In genomic region chr20:57216669-57217068, GRCh38 we compare ENCODE assay signal across 23 cellular contexts. TPM values are rescaled to one million over a fixed set of nuclear protein-coding genes. Genes with fewer than 3 reads are reported as not detected.
DNase-seq lines count a peak whose midpoint lies in the region; ATAC-seq, FAIRE-seq and TF ChIP-seq lines count a peak whose summit lies in the region.
"Had no signal": no experiment of that assay in that cellular context is flagged by ENCODE, and none has a peak within 500 bp of the region (broad histone marks: within the 10 kb centered on the region; RNA-seq: fewer than 3 reads in every experiment).

No MANE protein-coding gene starts in this region.

- peak overlapping the region; percentile 23 for H3K23ac ChIP-seq in neuronal stem cell (ENCODE audit: low read depth, low read length, poor library complexity)

- no peak for TF ChIP-seq EP300 in GM12878 (IDR thresholded peaks at IDR 0.05; ENCODE audit: borderline replicate concordance in 1 of 2, control insufficient read depth in 1 of 2, low read depth in 2 of 2, low read length in 2 of 2)
- no peak for TF ChIP-seq EP300 in upper lobe of left lung (IDR thresholded peaks at IDR 0.05)

- TF ChIP-seq POLR2A in GM12878 (IDR thresholded peaks at IDR 0.05; ENCODE audit: low read depth, low read length): no peak
- no peak for TF ChIP-seq POLR2A in upper lobe of left lung (IDR thresholded peaks at IDR 0.05)

- no peak overlapping the region for H2BK120ac ChIP-seq in neuronal stem cell (ENCODE audit: low read depth, low read length)

- CTCF ChIA-PET in GM12878 (lab: Yijun Ruan, JAX): no interaction called here

- no peak overlapping the region for H3K27ac Mint-ChIP-seq in natural killer cell treated with Interleukin-12 subunit alpha and Interleukin-12 subunit beta and Interleukin-15 and Interleukin-18, amount 100 ng/mL, for 72 hours
- H3K27ac Mint-ChIP-seq in natural killer cell (no peak overlapping the region), CD14-positive monocyte (no peak overlapping the region)
- H3K27ac Mint-ChIP-seq: CD4-positive, CD25-positive, alpha-beta regulatory T cell; CD8-positive, alpha-beta memory T cell had no signal

- H3K4me2 ChIP-seq in GM12878 (ENCODE audit: control insufficient read depth, insufficient read depth) (no peak overlapping the region), neuronal stem cell (ENCODE audit: insufficient read depth, low read length, poor library complexity, severe bottlenecking) (no peak overlapping the region)
- H3K4me2 ChIP-seq: A549 had no signal

- POLR2A ChIA-PET in GM12878 (lab: Charles Lee): no interaction called here

- H2BK15ac ChIP-seq in neuronal stem cell (ENCODE audit: low read length): no peak overlapping the region

- no peaks in the 10 kb centered on the region for H3K9me3 Mint-ChIP-seq in natural killer cell treated with Interleukin-12 subunit alpha and Interleukin-12 subunit beta and Interleukin-15 and Interleukin-18, amount 100 ng/mL, for 72 hours
- H3K9me3 Mint-ChIP-seq in natural killer cell (no peaks in the 10 kb centered on the region), CD14-positive monocyte (peaks cover 0 to 3% (median 0%) of the 10 kb centered on the region in 7 donors)
- H3K9me3 Mint-ChIP-seq: CD4-positive, CD25-positive, alpha-beta regulatory T cell had no signal

- 19% methylated on average over 9 of the region's 9 CpGs for WGBS in GM12878 (ENCODE audit: insufficient coverage, insufficient replicate concordance, low lambda C conversion rate, missing lambda C conversion rate)
- no CpG with 5 or more reads among the region's 9 CpGs for WGBS in neuronal stem cell (ENCODE audit: extremely low coverage in 2 of 2, insufficient read length in 2 of 2, insufficient replicate concordance in 1 of 2), 2 donors
- WGBS in upper lobe of left lung, 2 donors: 69 to 70% methylated on average over 9 of the region's 9 CpGs

- no peak overlapping the region for H3K27ac ChIP-seq in GM12878 (ENCODE audit: control insufficient read depth, insufficient read depth)
- H3K27ac ChIP-seq in neuronal stem cell (replicated peaks; ENCODE audit: low read length): no peak overlapping the region
- no peak overlapping the region for H3K27ac ChIP-seq in upper lobe of left lung
- H3K27ac ChIP-seq: 22Rv1, A549 had no signal

- no peak overlapping the region for H3K4ac ChIP-seq in neuronal stem cell (ENCODE audit: low read length)

- no peak overlapping the region for H2AK5ac ChIP-seq in neuronal stem cell (ENCODE audit: low read depth, low read length)

- H3K4me1 Mint-ChIP-seq in natural killer cell treated with Interleukin-12 subunit alpha and Interleukin-12 subunit beta and Interleukin-15 and Interleukin-18, amount 100 ng/mL, for 72 hours (ENCODE audit: low read depth in 2 of 2): no peaks in the 10 kb centered on the region
- no peaks in the 10 kb centered on the region for H3K4me1 Mint-ChIP-seq in natural killer cell
- no peaks in the 10 kb centered on the region for H3K4me1 Mint-ChIP-seq in CD14-positive monocyte
- H3K4me1 Mint-ChIP-seq: CD4-positive, CD25-positive, alpha-beta regulatory T cell; CD8-positive, alpha-beta memory T cell had no signal

- no peak for TF ChIP-seq RAD21 in GM12878 (IDR thresholded peaks at IDR 0.05; ENCODE audit: insufficient read depth, low read depth, low read length)

- H4K20me1 ChIP-seq in GM12878 (ENCODE audit: control insufficient read depth, insufficient read depth): no peaks in the 10 kb centered on the region

- H3K9me3 ChIP-seq in GM12878 (replicated peaks; ENCODE audit: control insufficient read depth, insufficient read depth, low read length): no peaks in the 10 kb centered on the region
- no peaks in the 10 kb centered on the region for H3K9me3 ChIP-seq in neuronal stem cell (replicated peaks in 1 of 2; ENCODE audit: control insufficient read depth in 2 of 2, insufficient read depth in 1 of 2, low read depth in 1 of 2, low read length in 2 of 2)
- H3K9me3 ChIP-seq in upper lobe of left lung: no peaks in the 10 kb centered on the region
- H3K9me3 ChIP-seq: A549 had no signal

- in situ Hi-C loops in GM12878 (cut with MboI): no loop called here

- H4K8ac ChIP-seq in neuronal stem cell (ENCODE audit: low read depth, low read length): no peak overlapping the region

- no peaks in the 10 kb centered on the region; a peak in 1 of 4 replicates for H3K36me3 ChIP-seq in GM12878 (ENCODE audit: control insufficient read depth in 2 of 2, insufficient read depth in 2 of 2, low read length in 1 of 2)
- H3K36me3 ChIP-seq in neuronal stem cell (replicated peaks in 1 of 2; ENCODE audit: control insufficient read depth in 2 of 2, insufficient read depth in 2 of 2, low read length in 2 of 2): peaks cover 3 to 59% of the 10 kb centered on the region in 2 donors
- H3K36me3 ChIP-seq in upper lobe of left lung: no peaks in the 10 kb centered on the region

- H3K4me3 Mint-ChIP-seq in natural killer cell treated with Interleukin-12 subunit alpha and Interleukin-12 subunit beta and Interleukin-15 and Interleukin-18, amount 100 ng/mL, for 72 hours: no peak overlapping the region
- H3K4me3 Mint-ChIP-seq in natural killer cell (no peak overlapping the region), CD14-positive monocyte (no peak overlapping the region)
- H3K4me3 Mint-ChIP-seq: CD4-positive, CD25-positive, alpha-beta regulatory T cell; CD8-positive, alpha-beta memory T cell had no signal

- H2AFZ ChIP-seq in GM12878 (ENCODE audit: control insufficient read depth, low read depth, low read length) (no peak overlapping the region), neuronal stem cell (ENCODE audit: low read length) (no peak overlapping the region)

- no peak overlapping the region for H4K91ac ChIP-seq in neuronal stem cell (ENCODE audit: low read depth, low read length, poor library complexity)

- H3K4me3 ChIP-seq in GM12878: no peak overlapping the region
- H3K4me3 ChIP-seq in neuronal stem cell (ENCODE audit: low read length in 2 of 2): no peak overlapping the region
- no peak overlapping the region for H3K4me3 ChIP-seq in upper lobe of left lung
- H3K4me3 ChIP-seq: A549 had no signal

- H3K27me3 ChIP-seq in GM12878 (replicated peaks in 1 of 2; ENCODE audit: control insufficient read depth in 2 of 2, insufficient read depth in 2 of 2, low read length in 1 of 2) (peaks cover 0 to 1% of the 10 kb centered on the region in 2 experiments; a peak in 2 of 4 replicates), neuronal stem cell (ENCODE audit: control insufficient read depth in 3 of 3, insufficient read depth in 3 of 3, low read depth in 1 of 3, low read length in 3 of 3) (peaks cover 0 to 2% (median 0%) of the 10 kb centered on the region in 3 experiments), upper lobe of left lung (no peaks in the 10 kb centered on the region)

- no peak for FAIRE-seq in GM12878 (lab: Jason Lieb, UNC)
- FAIRE-seq: A549, D721Med, G401.6, GM12892, GM18507 had no signal

- RAD21 ChIA-PET in GM12878 (lab: Charles Lee; ENCODE audit: unreplicated experiment): no interaction called here

- intact Hi-C loops in natural killer cell (cut with micrococcal nuclease) (no loop called here), GM12878 (cut with micrococcal nuclease; ENCODE audit: unreplicated experiment) (no loop called here), CD14-positive monocyte (cut with micrococcal nuclease) (no loop called here)

- no peak overlapping the region for H3K18ac ChIP-seq in neuronal stem cell (ENCODE audit: low read length)

- SMC1A ChIA-PET in GM12878 (lab: Charles Lee; ENCODE audit: uncharacterized antibody, unreplicated experiment): no interaction called here

- H3K79me2 ChIP-seq in GM12878 (ENCODE audit: control insufficient read depth, insufficient read depth, low read length): no peaks in the 10 kb centered on the region

- peak; percentile 40 for DNase-seq in natural killer cell treated with Interleukin-12 subunit alpha and Interleukin-12 subunit beta and Interleukin-15 and Interleukin-18, amount 100 ng/mL, for 72 hours (ENCODE audit: low spot score)
- DNase-seq in natural killer cell (no peak), GM12878 (ENCODE audit: low read depth, low spot score) (no peak), neuronal stem cell (ENCODE audit: low spot score) (no peak), upper lobe of left lung (no peak), CD14-positive monocyte (ENCODE audit: low spot score) (no peak)
- DNase-seq: AML-193; Caco-2; CD4-positive, CD25-positive, alpha-beta regulatory T cell; CD8-positive, alpha-beta memory T cell; GOT3; H7; KBM-7 had no signal

- ATAC-seq in natural killer cell treated with Interleukin-12 subunit alpha and Interleukin-12 subunit beta and Interleukin-15 and Interleukin-18, amount 100 ng/mL, for 72 hours: no peak
- ATAC-seq in natural killer cell (no peak), GM12878 (no peak), GM21447 (IDR thresholded peaks at IDR 0.05; ENCODE audit: unreplicated experiment) (no peak), upper lobe of left lung (ENCODE audit: low FRiP score in 2 of 2) (no peak), GM21737 (IDR thresholded peaks at IDR 0.05; ENCODE audit: unreplicated experiment) (no peak)
- ATAC-seq: A549 had no signal

- no peak overlapping the region for H2BK5ac ChIP-seq in neuronal stem cell (ENCODE audit: low read length)

- no peaks in the 10 kb centered on the region for H3K79me1 ChIP-seq in neuronal stem cell (ENCODE audit: low read depth, low read length)

- TF ChIP-seq CTCF in natural killer cell (IDR thresholded peaks at IDR 0.05) (no peak), GM12878 (IDR thresholded peaks at IDR 0.05 in 2 of 3, conservative IDR thresholded peaks at IDR 0.05 in 1 of 3; ENCODE audit: control insufficient read depth in 2 of 3, extremely low read depth in 1 of 3, insufficient read depth in 1 of 3, low read depth in 3 of 3, low read length in 3 of 3) (no peak), upper lobe of left lung (IDR thresholded peaks at IDR 0.05) (no peak), CD14-positive monocyte (IDR thresholded peaks at IDR 0.05) (no peak)

- H3K9ac ChIP-seq in GM12878 (ENCODE audit: control insufficient read depth, insufficient read depth, low read length) (no peak overlapping the region), neuronal stem cell (ENCODE audit: low read depth, low read length, poor library complexity) (peak overlapping the region; percentile 63)

- peaks cover 4 to 15% of the 10 kb centered on the region in 2 donors for H3K27me3 Mint-ChIP-seq in natural killer cell treated with Interleukin-12 subunit alpha and Interleukin-12 subunit beta and Interleukin-15 and Interleukin-18, amount 100 ng/mL, for 72 hours
- peaks cover 9 to 22% of the 10 kb centered on the region in 2 donors for H3K27me3 Mint-ChIP-seq in natural killer cell (ENCODE audit: low read depth in 2 of 2)
- H3K27me3 Mint-ChIP-seq in CD14-positive monocyte (ENCODE audit: low read depth in 3 of 3): peaks cover 3 to 14% (median 3%) of the 10 kb centered on the region in 3 donors

- no peaks in the 10 kb centered on the region for H3K36me3 Mint-ChIP-seq in natural killer cell treated with Interleukin-12 subunit alpha and Interleukin-12 subunit beta and Interleukin-15 and Interleukin-18, amount 100 ng/mL, for 72 hours
- no peaks in the 10 kb centered on the region for H3K36me3 Mint-ChIP-seq in natural killer cell
- H3K36me3 Mint-ChIP-seq in CD14-positive monocyte: no peaks in the 10 kb centered on the region
- H3K36me3 Mint-ChIP-seq: CD4-positive, CD25-positive, alpha-beta regulatory T cell; CD8-positive, alpha-beta memory T cell had no signal

- no peak overlapping the region for H2BK12ac ChIP-seq in neuronal stem cell (ENCODE audit: low read length)

- H3K4me1 ChIP-seq in GM12878 (ENCODE audit: control insufficient read depth, insufficient read depth, low read length) (no peaks in the 10 kb centered on the region), neuronal stem cell (ENCODE audit: control insufficient read depth in 2 of 2, insufficient read depth in 1 of 2, low read depth in 1 of 2, low read length in 2 of 2) (peaks cover 14 to 16% of the 10 kb centered on the region in 2 donors), upper lobe of left lung (no peaks in the 10 kb centered on the region)

- BruUV-seq in GM12878 (replicated peaks; lab: Mats Ljungman, UMichigan): no TSS peak

- no peak overlapping the region for H3K14ac ChIP-seq in neuronal stem cell (ENCODE audit: low read length)

RNA-seq across cellular contexts. Expression of gene BMP7, which starts 49.8 kb away (rescaled TPM):
- total RNA-seq in natural killer cell treated with Interleukin-12 subunit alpha and Interleukin-12 subunit beta and Interleukin-15 and Interleukin-18, amount 100 ng/mL, for 72 hours: not detected
- total RNA-seq in natural killer cell: not detected
- total RNA-seq in GM12878 (2013; cell fraction: nucleolus; rRNA removed): not detected in 2 replicates
- total RNA-seq in GM12878 (2014; rRNA removed): not detected in 2 replicates
- not detected in 2 replicates for total RNA-seq in GM12878 (2014; rRNA removed; fragmentation: Illumina TruSeq; extraction: Trizol)
- 0.05 and 0.51 TPM in 2 replicates for total RNA-seq in GM12878 (2021)
- polyA plus RNA-seq in GM12878 (2011; ENCODE audit: low read depth): not detected
- polyA plus RNA-seq in GM12878 (2011; rRNA removed): 0.04 and 0.18 TPM in 2 replicates
- polyA plus RNA-seq in GM12878 (2011; cell fraction: cytosol; rRNA removed): 0.05 TPM in 1 of 2 replicates, not detected in the other
- polyA plus RNA-seq in GM12878 (2011; cell fraction: nucleus; rRNA removed): not detected in 2 replicates
- polyA plus RNA-seq in GM12878 (2012): not detected in 2 replicates
- not detected in 2 replicates for polyA plus RNA-seq in GM12878 (2014; fragmentation: Illumina TruSeq; extraction: Trizol)
- polyA plus RNA-seq in GM12878 (2014; fragmentation: Nextera tagmentation; extraction: Ambion mirVana): not detected
- not detected in 2 replicates for polyA plus RNA-seq in GM12878 (2014; rRNA removed)
- polyA plus RNA-seq in GM12878 (2016; fragmentation: Nextera tagmentation; extraction: Ambion mirVana): under 1 TPM in 1 of 2 experiments, not detected in 1; 0.28 TPM
- 0.07 TPM in 1 of 2 replicates, not detected in the other for polyA minus RNA-seq in GM12878 (2011; rRNA and poly(A)+ RNA removed)
- polyA minus RNA-seq in GM12878 (2011; cell fraction: cytosol; rRNA and poly(A)+ RNA removed): not detected in 2 replicates
- polyA minus RNA-seq in GM12878 (2011; cell fraction: nucleus; rRNA and poly(A)+ RNA removed): not detected in 2 replicates
- polyA plus RNA-seq in neuronal stem cell (2013, experiment 1 of 2): 17.6 TPM
- 17.7 TPM for polyA plus RNA-seq in neuronal stem cell (2013, experiment 2 of 2)
- 1 to 10 TPM in 4 of 6 donors, under 1 TPM in 1, not detected in 1; 0.30 to 4.0 (median 2.6) TPM for total RNA-seq in upper lobe of left lung
- polyA plus RNA-seq in CD14-positive monocyte: not detected
- total RNA-seq: CD4-positive, CD25-positive, alpha-beta regulatory T cell; CD8-positive, alpha-beta memory T cell; HT-29 had no signal
- polyA plus RNA-seq: BJ; CD4-positive, CD25-positive, alpha-beta regulatory T cell; CD8-positive, alpha-beta memory T cell had no signal
